Comparison of ENCODE assay signal across 8 cellular contexts in the genomic region with DNA sequence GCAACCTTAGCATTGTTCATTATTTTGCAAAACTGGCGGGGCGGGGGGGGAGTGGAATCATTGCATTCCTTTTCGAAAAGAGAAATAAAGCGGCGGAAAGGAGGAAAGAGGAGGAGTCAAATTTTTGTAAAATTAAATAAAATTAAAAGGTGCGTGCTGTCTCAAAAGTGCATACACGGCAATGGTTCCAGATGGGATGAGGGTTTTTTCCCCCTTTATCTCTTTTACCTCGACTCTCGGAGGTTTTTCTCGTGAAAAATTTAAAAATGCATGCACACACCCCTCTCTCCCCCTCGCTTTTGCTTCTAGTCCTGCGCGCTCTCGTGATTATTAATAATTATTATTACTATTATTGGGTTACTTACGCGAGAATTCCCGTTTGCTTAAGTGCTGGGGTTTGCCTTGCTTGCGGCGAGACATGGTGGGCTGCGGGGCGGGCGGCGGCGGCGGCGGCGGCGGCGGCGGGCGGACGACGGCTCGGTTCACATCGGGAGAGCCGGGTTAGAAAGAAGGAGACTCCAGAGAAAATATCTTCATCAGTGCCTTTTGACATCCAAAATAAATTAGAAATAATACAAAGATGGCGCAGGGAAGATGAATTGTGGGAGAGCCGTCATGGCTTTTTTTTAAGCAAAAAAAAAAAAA. TPM values are rescaled to one million over a fixed set of nuclear protein-coding genes. Genes with fewer than 3 reads are reported as not detected.
A peak's percentile ranks its signal among the peaks of the same experiment; 100 is the strongest.
DNase-seq lines count a peak whose midpoint lies in the region; ATAC-seq, FAIRE-seq and TF ChIP-seq lines count a peak whose summit lies in the region.

No MANE protein-coding gene starts in this region.

- peaks cover 4% of the 10 kb centered on the region; the same call in 1 of the 2 replicates for H4K20me1 ChIP-seq in HepG2 (ENCODE audit: insufficient read depth, low read length)

- H3K79me2 ChIP-seq in HepG2 (ENCODE audit: insufficient read depth, low read length) = no peaks in the 10 kb centered on the region

- H3K4me3 ChIP-seq in HepG2 (replicated peaks in 1 of 3; ENCODE audit: insufficient read depth in 1 of 3, low read depth in 2 of 3, low read length in 3 of 3) (no peak overlapping the region), thymus (ENCODE audit: low read length) (peak overlapping the region; percentile 93)

- BruUV-seq in HepG2 (replicated peaks; lab: Mats Ljungman, UMichigan) = no TSS peak

- CTCF ChIA-PET in HepG2 (lab: Yijun Ruan, JAX; ENCODE audit: low intra/inter-chr PET ratio, low total read pairs) = no interaction called here

- POLR2A ChIA-PET in HepG2 (lab: Yijun Ruan, JAX) = no interaction called here

- no peak overlapping the region for H3K9ac ChIP-seq in HepG2 (ENCODE audit: insufficient read depth, low read depth, low read length)

- no peak for TF ChIP-seq RAD21 in HepG2 (CRISPR knock-in tag; IDR thresholded peaks at IDR 0.05)

- H3K4me3 Mint-ChIP-seq in activated T-cell treated with anti-CD3 and anti-CD28 coated beads, Interleukin-2, amount 50 U/mL, for 72 hours = peak overlapping the region; percentile 91 to 96

- H2AFZ ChIP-seq in HepG2 (ENCODE audit: low read length) = no peak overlapping the region

- H3K27ac ChIP-seq in angular gyrus (ENCODE audit: low read depth, low read length) (peak overlapping the region; percentile 30), HepG2 (ENCODE audit: extremely low read length, insufficient read depth, low read length) (no peak overlapping the region), thymus (ENCODE audit: low read depth) (peak overlapping the region; percentile 91)

- in situ Hi-C loops in HepG2 (cut with HindIII; ENCODE audit: extremely low pct_ligation_motif_present, low pct_unique_long_range_greater_than_20kb) = no loop called here

- H3K4me2 ChIP-seq in HepG2 (ENCODE audit: low read depth, low read length) = 0 out of 2 replicates have a peak overlapping the region, but pooled peaks have one; percentile 5

- peaks cover 2% of the 10 kb centered on the region in 2 donors for H3K36me3 Mint-ChIP-seq in activated T-cell treated with anti-CD3 and anti-CD28 coated beads, Interleukin-2, amount 50 U/mL, for 72 hours (ENCODE audit: insufficient read depth in 2 of 2)

- intact Hi-C loops in HepG2 (cut with micrococcal nuclease; ENCODE audit: unreplicated experiment) = loop anchor here (5.0 kb wide), 2 partner anchors 96 to 116 kb away; no protein-coding TSS in a partner anchor

- H3K36me3 ChIP-seq in HepG2 (replicated peaks in 1 of 2; ENCODE audit: control insufficient read depth in 1 of 2, insufficient read depth in 2 of 2, low read length in 2 of 2) (no peaks in the 10 kb centered on the region), thymus (ENCODE audit: control insufficient read depth, insufficient read depth) (no peaks in the 10 kb centered on the region)

- peaks cover 62% of the 10 kb centered on the region for H3K27me3 Mint-ChIP-seq in activated T-cell treated with anti-CD3 and anti-CD28 coated beads, Interleukin-2, amount 50 U/mL, for 72 hours (ENCODE audit: low read depth)

- no peaks in the 10 kb centered on the region for H3K9me3 Mint-ChIP-seq in activated T-cell treated with anti-CD3 and anti-CD28 coated beads, Interleukin-2, amount 50 U/mL, for 72 hours

- no peaks in the 10 kb centered on the region for H3K9me3 ChIP-seq in HepG2 (ENCODE audit: low read length)
- no peaks in the 10 kb centered on the region for H3K9me3 ChIP-seq in thymus (ENCODE audit: control insufficient read depth)

- TF ChIP-seq EP300 in HepG2 (IDR thresholded peaks at IDR 0.05; ENCODE audit: low read depth in 2 of 2, low read length in 2 of 2) (no peak), HepG2 (CRISPR knock-in tag; IDR thresholded peaks at IDR 0.05; ENCODE audit: borderline replicate concordance) (no peak)

- no peak for TF ChIP-seq POLR2A in HepG2 (IDR thresholded peaks at IDR 0.05; ENCODE audit: insufficient read depth in 1 of 2, low read depth in 2 of 2, low read length in 2 of 2)

- no peak for ATAC-seq in activated T-cell treated with anti-CD3 and anti-CD28 coated beads, Interleukin-2, amount 50 U/mL, for 72 hours (replicated peaks in 1 of 2)
- ATAC-seq in HepG2 (no peak), HG02678 (IDR thresholded peaks at IDR 0.05; ENCODE audit: unreplicated experiment) (no peak)

- no peak for FAIRE-seq in HepG2 (lab: Jason Lieb, UNC)

- no peak for DNase-seq in activated T-cell treated with anti-CD3 and anti-CD28 coated beads, Interleukin-2, amount 50 U/mL, for 72 hours
- no peak for DNase-seq in activated T-cell treated with anti-CD3 and anti-CD28 coated beads, Interleukin-2, amount 50 U/mL, for 1 hour
- DNase-seq in HepG2 (ENCODE audit: low spot score) (no peak), superior temporal gyrus (ENCODE audit: extremely low spot score) (no peak), H4 (ENCODE audit: low spot score) (no peak)

- no peak for TF ChIP-seq CTCF in HepG2 (CRISPR knock-in tag; IDR thresholded peaks at IDR 0.05)

- H3K4me1 ChIP-seq in HepG2 (ENCODE audit: insufficient read depth, low read length) (peaks cover 28% of the 10 kb centered on the region), thymus (ENCODE audit: control insufficient read depth, insufficient read depth, low read length) (peaks cover 8% of the 10 kb centered on the region)

- no peak overlapping the region for H3K27ac Mint-ChIP-seq in activated T-cell treated with anti-CD3 and anti-CD28 coated beads, Interleukin-2, amount 50 U/mL, for 72 hours

- H3K4me1 Mint-ChIP-seq in activated T-cell treated with anti-CD3 and anti-CD28 coated beads, Interleukin-2, amount 50 U/mL, for 72 hours (ENCODE audit: low read depth) = peaks cover 53% of the 10 kb centered on the region

- 43% methylated on average over 38 of the region's 38 CpGs for WGBS in HepG2 (ENCODE audit: low lambda C conversion rate)
- 0% methylated on average over 38 of the region's 38 CpGs for WGBS in thymus

- H3K27me3 ChIP-seq in HepG2 (ENCODE audit: control insufficient read depth in 1 of 2, insufficient read depth in 2 of 2, low read length in 2 of 2) = peaks cover 26 to 88% of the 10 kb centered on the region in 2 experiments
- H3K27me3 ChIP-seq in thymus (ENCODE audit: control insufficient read depth, insufficient read depth) = no peaks in the 10 kb centered on the region

TF ChIP-seq in HepG2, 621 proteins besides CTCF, POLR2A, EP300 and RAD21:
- TF ChIP-seq, protein P1, sequence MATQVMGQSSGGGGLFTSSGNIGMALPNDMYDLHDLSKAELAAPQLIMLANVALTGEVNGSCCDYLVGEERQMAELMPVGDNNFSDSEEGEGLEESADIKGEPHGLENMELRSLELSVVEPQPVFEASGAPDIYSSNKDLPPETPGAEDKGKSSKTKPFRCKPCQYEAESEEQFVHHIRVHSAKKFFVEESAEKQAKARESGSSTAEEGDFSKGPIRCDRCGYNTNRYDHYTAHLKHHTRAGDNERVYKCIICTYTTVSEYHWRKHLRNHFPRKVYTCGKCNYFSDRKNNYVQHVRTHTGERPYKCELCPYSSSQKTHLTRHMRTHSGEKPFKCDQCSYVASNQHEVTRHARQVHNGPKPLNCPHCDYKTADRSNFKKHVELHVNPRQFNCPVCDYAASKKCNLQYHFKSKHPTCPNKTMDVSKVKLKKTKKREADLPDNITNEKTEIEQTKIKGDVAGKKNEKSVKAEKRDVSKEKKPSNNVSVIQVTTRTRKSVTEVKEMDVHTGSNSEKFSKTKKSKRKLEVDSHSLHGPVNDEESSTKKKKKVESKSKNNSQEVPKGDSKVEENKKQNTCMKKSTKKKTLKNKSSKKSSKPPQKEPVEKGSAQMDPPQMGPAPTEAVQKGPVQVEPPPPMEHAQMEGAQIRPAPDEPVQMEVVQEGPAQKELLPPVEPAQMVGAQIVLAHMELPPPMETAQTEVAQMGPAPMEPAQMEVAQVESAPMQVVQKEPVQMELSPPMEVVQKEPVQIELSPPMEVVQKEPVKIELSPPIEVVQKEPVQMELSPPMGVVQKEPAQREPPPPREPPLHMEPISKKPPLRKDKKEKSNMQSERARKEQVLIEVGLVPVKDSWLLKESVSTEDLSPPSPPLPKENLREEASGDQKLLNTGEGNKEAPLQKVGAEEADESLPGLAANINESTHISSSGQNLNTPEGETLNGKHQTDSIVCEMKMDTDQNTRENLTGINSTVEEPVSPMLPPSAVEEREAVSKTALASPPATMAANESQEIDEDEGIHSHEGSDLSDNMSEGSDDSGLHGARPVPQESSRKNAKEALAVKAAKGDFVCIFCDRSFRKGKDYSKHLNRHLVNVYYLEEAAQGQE (IDR thresholded peaks at IDR 0.05; ENCODE audit: borderline replicate concordance in 1 of 2, low read depth in 1 of 2, low read length in 2 of 2) = no peak
- TF ChIP-seq CBX2 (IDR thresholded peaks at IDR 0.05; ENCODE audit: low read depth, low read length) = peak; percentile 62; the same call in 1 of the 2 replicates
- TF ChIP-seq CBX2 (CRISPR knock-in tag; IDR thresholded peaks at IDR 0.05; ENCODE audit: low read depth) = no peak

RNA-seq across cellular contexts. Expression of a gene that starts 0.5 kb away (rescaled TPM):
- total RNA-seq in activated T-cell treated with anti-CD3 and anti-CD28 coated beads, Interleukin-2, amount 50 U/mL, for 72 hours = 1 to 10 TPM in 1 of 2 donors, under 1 TPM in 1; 1.00 to 1.2 TPM
- not detected in 2 replicates for total RNA-seq in HepG2 (2016; rRNA removed; fragmentation: Illumina TruSeq; extraction: Trizol)
- not detected in 2 replicates for total RNA-seq in HepG2 (2016; cell fraction: cytosol; rRNA removed; fragmentation: Illumina TruSeq; extraction: Trizol; ENCODE audit: low read depth)
- total RNA-seq in HepG2 (2016; cell fraction: insoluble cytoplasmic fraction; rRNA removed; fragmentation: Illumina TruSeq; extraction: Trizol) = not detected in 2 replicates
- total RNA-seq in HepG2 (2016; cell fraction: membrane; rRNA removed; fragmentation: Illumina TruSeq; extraction: Trizol) = not detected in 2 replicates
- not detected in 2 replicates for total RNA-seq in HepG2 (2016; cell fraction: nucleus; rRNA removed; fragmentation: Illumina TruSeq; extraction: Trizol)
- polyA plus RNA-seq in HepG2 (2011; rRNA removed) (not detected in 2 replicates), thymus (33.6 TPM)
- not detected in 2 replicates for polyA plus RNA-seq in HepG2 (2011; cell fraction: cytosol; rRNA removed)
- 0.05 TPM in 1 of 2 replicates, not detected in the other for polyA plus RNA-seq in HepG2 (2011; cell fraction: nucleus; rRNA removed)
- not detected in 2 replicates for polyA plus RNA-seq in HepG2 (2012)
- not detected in 2 replicates for polyA plus RNA-seq in HepG2 (2016; cell fraction: cytosol; fragmentation: Illumina TruSeq; extraction: Trizol; ENCODE audit: low read depth)
- not detected in 2 replicates for polyA plus RNA-seq in HepG2 (2016; cell fraction: insoluble cytoplasmic fraction; fragmentation: Illumina TruSeq; extraction: Trizol; ENCODE audit: low read depth)
- not detected in 2 replicates for polyA plus RNA-seq in HepG2 (2016; cell fraction: membrane; fragmentation: Illumina TruSeq; extraction: Trizol; ENCODE audit: low read depth)
- polyA plus RNA-seq in HepG2 (2016; cell fraction: nucleus; fragmentation: Illumina TruSeq; extraction: Trizol; ENCODE audit: insufficient read depth, low read depth) = not detected in 2 replicates
- polyA minus RNA-seq in HepG2 (2011; rRNA and poly(A)+ RNA removed; ENCODE audit: low replicate concordance) = 0.07 TPM in 1 of 2 replicates, not detected in the other
- not detected in 2 replicates for polyA minus RNA-seq in HepG2 (2011; cell fraction: cytosol; rRNA and poly(A)+ RNA removed)
- polyA minus RNA-seq in HepG2 (2011; cell fraction: nucleus; rRNA and poly(A)+ RNA removed) = not detected in 2 replicates
- total RNA-seq in H4 (2014; rRNA removed; shearing (Covaris generic)) = 1.1 and 1.3 TPM in 2 replicates
